ENCODE assay signal across 7 cellular contexts in the genomic region with DNA sequence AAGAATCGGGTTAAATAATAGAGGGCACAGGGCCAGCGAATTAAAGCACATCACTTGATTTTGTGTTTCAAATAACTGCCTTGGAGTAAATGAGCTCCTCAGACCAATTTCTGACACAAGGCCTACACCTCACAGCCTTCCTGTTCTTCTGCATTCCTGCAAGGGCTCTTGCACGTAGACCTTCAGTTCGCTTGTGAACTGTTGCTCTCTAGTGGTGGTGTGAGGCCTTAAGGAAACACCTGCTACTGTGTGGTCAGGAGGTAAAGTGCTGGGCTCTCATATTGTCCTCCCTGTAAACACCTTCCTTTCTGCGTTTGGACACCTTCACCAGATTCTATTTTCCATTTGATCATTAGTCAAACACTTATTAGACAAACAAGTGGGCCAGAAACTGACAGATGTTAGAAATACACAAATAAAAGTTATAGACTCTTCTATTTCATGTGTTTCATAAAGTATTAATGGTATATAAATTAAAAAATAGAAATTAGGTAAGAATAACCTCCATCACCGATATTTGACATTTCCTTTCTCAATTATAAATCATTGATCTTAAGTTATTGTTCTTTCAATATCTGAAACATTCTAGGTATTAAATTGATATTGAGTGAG. TPM values are rescaled to one million over a fixed set of nuclear protein-coding genes. Genes with fewer than 3 reads are reported as not detected.
DNase-seq lines count a peak whose midpoint lies in the region; ATAC-seq and TF ChIP-seq lines count a peak whose summit lies in the region.

No MANE protein-coding gene starts in this region.

- no peaks in the 10 kb centered on the region for H3K36me3 ChIP-seq in upper lobe of right lung

- peaks cover 40 to 45% of the 10 kb centered on the region in 2 donors for H3K4me1 Mint-ChIP-seq in natural killer cell treated with Interleukin-12 subunit alpha and Interleukin-12 subunit beta and Interleukin-15 and Interleukin-18, amount 100 ng/mL, for 72 hours (ENCODE audit: low read depth in 2 of 2)

- no peaks in the 10 kb centered on the region for H3K9me3 ChIP-seq in upper lobe of right lung

- peak; percentile 81 for ATAC-seq in GM18499 (IDR thresholded peaks at IDR 0.05; ENCODE audit: insufficient read depth, unreplicated experiment)
- peak; percentile 94 for ATAC-seq in HG02571 (IDR thresholded peaks at IDR 0.05; ENCODE audit: unreplicated experiment)
- peak; percentile 59 to 61 for ATAC-seq in activated CD4-positive, CD25-positive, alpha-beta regulatory T cell treated with anti-CD3 and anti-CD28 coated beads, Interleukin-2, amount 50 U/mL, for 24 hours
- ATAC-seq in natural killer cell treated with Interleukin-12 subunit alpha and Interleukin-12 subunit beta and Interleukin-15 and Interleukin-18, amount 100 ng/mL, for 72 hours: peak; percentile 89 to 93
- peak; percentile 100 for ATAC-seq in upper lobe of right lung

- no peaks in the 10 kb centered on the region for H3K27me3 ChIP-seq in upper lobe of right lung

- H3K27ac ChIP-seq in upper lobe of right lung: no peak overlapping the region

- H3K27me3 Mint-ChIP-seq in natural killer cell treated with Interleukin-12 subunit alpha and Interleukin-12 subunit beta and Interleukin-15 and Interleukin-18, amount 100 ng/mL, for 72 hours: no peaks in the 10 kb centered on the region

- H3K9me3 Mint-ChIP-seq in natural killer cell treated with Interleukin-12 subunit alpha and Interleukin-12 subunit beta and Interleukin-15 and Interleukin-18, amount 100 ng/mL, for 72 hours: no peaks in the 10 kb centered on the region

- DNase-seq in NB4 (ENCODE audit: low read depth) (peak; percentile 78), dermis microvascular lymphatic vessel endothelial cell (ENCODE audit: low read depth in 2 of 2) (peak; percentile 18 to 82), upper lobe of right lung (no peak)
- DNase-seq in natural killer cell treated with Interleukin-12 subunit alpha and Interleukin-12 subunit beta and Interleukin-15 and Interleukin-18, amount 100 ng/mL, for 72 hours (ENCODE audit: low spot score): peak; percentile 72

- peak overlapping the region; percentile 67 for H3K4me3 Mint-ChIP-seq in natural killer cell treated with Interleukin-12 subunit alpha and Interleukin-12 subunit beta and Interleukin-15 and Interleukin-18, amount 100 ng/mL, for 72 hours

- peaks cover 8% of the 10 kb centered on the region for H3K4me1 ChIP-seq in upper lobe of right lung

- no peak for TF ChIP-seq POLR2A in NB4 (IDR thresholded peaks at IDR 0.05; ENCODE audit: extremely low read depth, insufficient read length)

- peaks cover 4% of the 10 kb centered on the region for H3K36me3 Mint-ChIP-seq in natural killer cell treated with Interleukin-12 subunit alpha and Interleukin-12 subunit beta and Interleukin-15 and Interleukin-18, amount 100 ng/mL, for 72 hours

- intact Hi-C loops in upper lobe of right lung (cut with DNase I): no loop called here

- TF ChIP-seq CTCF in NB4 (IDR thresholded peaks at IDR 0.05; ENCODE audit: low read depth, low read length): peak; percentile 38
- peak; percentile 50 for TF ChIP-seq CTCF in upper lobe of right lung (IDR thresholded peaks at IDR 0.05)

- no peak overlapping the region for H3K4me3 ChIP-seq in NB4 (ENCODE audit: low read depth, low read length)
- no peak overlapping the region for H3K4me3 ChIP-seq in upper lobe of right lung

- H3K27ac Mint-ChIP-seq in natural killer cell treated with Interleukin-12 subunit alpha and Interleukin-12 subunit beta and Interleukin-15 and Interleukin-18, amount 100 ng/mL, for 72 hours: peak overlapping the region; percentile 48 to 95

RNA-seq across cellular contexts. Expression of gene KLRF1, which starts 29.2 kb away (rescaled TPM):
- total RNA-seq in dermis microvascular lymphatic vessel endothelial cell (not detected in 2 replicates), upper lobe of right lung (2.7 TPM)
- total RNA-seq in natural killer cell treated with Interleukin-12 subunit alpha and Interleukin-12 subunit beta and Interleukin-15 and Interleukin-18, amount 100 ng/mL, for 72 hours: 1 to 10 TPM; 1.7 to 2.1 TPM

RNA-seq across cellular contexts. Expression of gene CD69, which starts 37.4 kb away (rescaled TPM):
- total RNA-seq in dermis microvascular lymphatic vessel endothelial cell (0.39 and 1.3 TPM in 2 replicates), upper lobe of right lung (14.5 TPM)
- total RNA-seq in natural killer cell treated with Interleukin-12 subunit alpha and Interleukin-12 subunit beta and Interleukin-15 and Interleukin-18, amount 100 ng/mL, for 72 hours: 10 to 100 TPM; 53.6 to 55.6 TPM
